ENCODE assay signal across 8 cellular contexts in genomic region chr7:4513450-4513849, GRCh38.
"Had no signal": no experiment of that assay in that cellular context is flagged by ENCODE, and none has a peak within 500 bp of the region (broad histone marks: within the 10 kb centered on the region; RNA-seq: fewer than 3 reads in every experiment).

No MANE protein-coding gene starts in this region.

- FAIRE-seq: H1, H54, HTR-8/SVneo, K562 had no signal

- DNase-seq: H9, HCEC 1CT, IMR-90 had no signal

- ATAC-seq: GM23338, K562 had no signal
